Comparison of ENCODE assay signal across 27 cellular contexts in the genomic region with DNA sequence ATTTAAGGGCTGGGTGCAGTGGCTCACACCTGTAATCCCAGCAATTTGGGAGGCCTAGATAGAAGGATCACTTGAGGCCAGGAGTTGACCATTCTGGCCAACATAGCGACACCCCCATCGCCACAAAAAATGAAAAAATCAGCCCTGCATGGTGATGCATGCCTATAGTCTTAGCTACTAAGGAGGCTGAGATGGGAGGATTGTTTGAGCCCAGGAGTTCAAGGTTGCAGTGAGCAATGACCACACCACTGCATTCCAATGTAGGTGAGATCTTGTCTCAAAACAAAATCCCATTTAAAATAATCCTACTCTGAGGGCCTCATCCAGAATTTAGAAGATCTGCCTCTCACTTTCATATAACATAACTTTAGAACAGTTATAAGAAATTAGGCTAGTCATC. TPM values are rescaled to one million over a fixed set of nuclear protein-coding genes. Genes with fewer than 3 reads are reported as not detected.
A peak's percentile ranks its signal among the peaks of the same experiment; 100 is the strongest.
DNase-seq lines count a peak whose midpoint lies in the region; ATAC-seq and TF ChIP-seq lines count a peak whose summit lies in the region.
"Had no signal": no experiment of that assay in that cellular context is flagged by ENCODE, and none has a peak within 500 bp of the region (broad histone marks: within the 10 kb centered on the region; RNA-seq: fewer than 3 reads in every experiment).

No MANE protein-coding gene starts in this region.

- no peaks in the 10 kb centered on the region for H4K20me1 ChIP-seq in KMS-11 (ENCODE audit: insufficient read depth)

- POLR2A ChIA-PET in CD4-positive, alpha-beta T cell (lab: Charles Lee), result interaction anchor here (3.8 to 12.6 kb wide), 6 partner anchors 8 to 163 kb away, joined by 29 to 395 read pairs (median 50); no protein-coding TSS in a partner anchor
- POLR2A ChIA-PET in T-cell (lab: Charles Lee), result interaction anchor here in 1 of 2 donors (0.6 kb wide), 1 partner anchor 538 kb away, joined by 5 read pairs; no protein-coding TSS in a partner anchor

- H3K4me3 ChIP-seq in KMS-11 (IDR thresholded peaks at IDR 0.05; ENCODE audit: insufficient read depth, low read depth, low read length) (no peak overlapping the region), neutrophil (ENCODE audit: low read depth in 1 of 2, low read length in 1 of 2) (no peak overlapping the region)
- H3K4me3 ChIP-seq in effector memory CD4-positive, alpha-beta T cell (ENCODE audit: insufficient read depth, low read depth, low read length, poor library complexity, severe bottlenecking), result no peak overlapping the region
- H3K4me3 ChIP-seq: coronary artery, lung, mucosa of descending colon, neural progenitor cell, tibial nerve had no signal

- H3K9me3 Mint-ChIP-seq in CD4-positive, alpha-beta T cell, result no peaks in the 10 kb centered on the region
- H3K9me3 Mint-ChIP-seq in T-cell, result no peaks in the 10 kb centered on the region
- H3K9me3 Mint-ChIP-seq: activated T-cell treated with anti-CD3 and anti-CD28 coated beads, Interleukin-2, amount 50 U/mL, for 24 hours; effector memory CD8-positive, alpha-beta T cell; neural progenitor cell; T-helper 1 cell treated with Interleukin-12 subunit alpha and Interleukin-12 subunit beta and Interleukin-4 antibody, amounts not matched to agents 30 μg/mL and 1 μg/mL, for 36 hours had no signal

- H3K4me1 Mint-ChIP-seq in CD4-positive, alpha-beta T cell (ENCODE audit: low read depth), result peaks cover 77% of the 10 kb centered on the region
- peaks cover 63 to 74% (median 67%) of the 10 kb centered on the region in 3 donors for H3K4me1 Mint-ChIP-seq in T-cell

- peak overlapping the region; percentile 86; the same call in 1 of the 2 replicates for H3K4me2 ChIP-seq in KMS-11

- H3K27ac Mint-ChIP-seq in CD4-positive, alpha-beta T cell, result peak overlapping the region; percentile 91
- H3K27ac Mint-ChIP-seq in T-cell, result peak overlapping the region; percentile 62 to 71

- H3K27me3 ChIP-seq in CD4-positive, alpha-beta T cell (ENCODE audit: control insufficient read depth, insufficient read depth, low read length), result no peaks in the 10 kb centered on the region
- H3K27me3 ChIP-seq in KMS-11 (ENCODE audit: insufficient read depth, low read depth) (no peaks in the 10 kb centered on the region), neutrophil (no peaks in the 10 kb centered on the region)
- no peaks in the 10 kb centered on the region for H3K27me3 ChIP-seq in effector memory CD4-positive, alpha-beta T cell (replicated peaks; ENCODE audit: control insufficient read depth, insufficient read depth, low read length, poor library complexity, severe bottlenecking)
- H3K27me3 ChIP-seq: neural progenitor cell, tibial nerve had no signal

- H3K27ac ChIP-seq in CD4-positive, alpha-beta T cell (ENCODE audit: low read depth, low read length), result no peak overlapping the region
- H3K27ac ChIP-seq in KMS-11 (no peak overlapping the region), neutrophil (peak overlapping the region; percentile 60)
- H3K27ac ChIP-seq in effector memory CD4-positive, alpha-beta T cell (ENCODE audit: insufficient read depth, low read length, poor library complexity, severe bottlenecking), result no peak overlapping the region
- H3K27ac ChIP-seq: neural progenitor cell had no signal

- no peak overlapping the region for H3K4me3 Mint-ChIP-seq in CD4-positive, alpha-beta T cell
- no peak overlapping the region for H3K4me3 Mint-ChIP-seq in T-cell
- H3K4me3 Mint-ChIP-seq: activated T-cell treated with anti-CD3 and anti-CD28 coated beads, Interleukin-2, amount 50 U/mL, for 24 hours; effector memory CD8-positive, alpha-beta T cell; neural progenitor cell; T-helper 1 cell treated with Interleukin-12 subunit alpha and Interleukin-12 subunit beta and Interleukin-4 antibody, amounts not matched to agents 30 μg/mL and 1 μg/mL, for 36 hours had no signal

- H3K27me3 Mint-ChIP-seq in CD4-positive, alpha-beta T cell, result no peaks in the 10 kb centered on the region
- no peaks in the 10 kb centered on the region for H3K27me3 Mint-ChIP-seq in T-cell
- H3K27me3 Mint-ChIP-seq: activated T-cell treated with anti-CD3 and anti-CD28 coated beads, Interleukin-2, amount 50 U/mL, for 24 hours; effector memory CD8-positive, alpha-beta T cell had no signal

- H3K36me3 Mint-ChIP-seq in CD4-positive, alpha-beta T cell (ENCODE audit: low read depth), result peaks cover 15% of the 10 kb centered on the region
- H3K36me3 Mint-ChIP-seq in T-cell, result no peaks in the 10 kb centered on the region
- H3K36me3 Mint-ChIP-seq: neural progenitor cell had no signal

- H3K36me3 ChIP-seq in KMS-11 (ENCODE audit: insufficient read depth), result no peaks in the 10 kb centered on the region
- no peaks in the 10 kb centered on the region for H3K36me3 ChIP-seq in neutrophil
- no peaks in the 10 kb centered on the region for H3K36me3 ChIP-seq in effector memory CD4-positive, alpha-beta T cell (ENCODE audit: control insufficient read depth, insufficient read depth, low read length)
- H3K36me3 ChIP-seq: neural progenitor cell, tibial nerve had no signal

- no peak for DNase-seq in CD4-positive, alpha-beta T cell
- DNase-seq in T-cell (no peak), SHP77 (lab: John Stamatoyannopoulos, UW) (no peak), mesenteric fat pad (ENCODE audit: low spot score) (no peak)
- no peak for DNase-seq in effector memory CD4-positive, alpha-beta T cell
- DNase-seq: ACHN; activated gamma-delta T cell treated with Interleukin-2 at 50 U/mL for 16 hours; activated T-cell treated with anti-CD3 and anti-CD28 coated beads, Interleukin-2, amount 50 U/mL, for 24 hours; caudate nucleus; DMS79 treated with DMSO at 0.1 percent for 48 hours; effector memory CD8-positive, alpha-beta T cell; left cardiac atrium; mucosa of descending colon; NCI-H1436 treated with DMSO at 0.1 percent for 48 hours; NCI-H2081 treated with DMSO at 0.1 percent for 48 hours; NCI-H345; posterior cingulate gyrus; right cardiac atrium; stimulated activated CD4-positive, alpha-beta T cell treated with anti-CD3 and anti-CD28 coated beads, Interleukin-2, amount 100 ng/mL, for 24 hours; stimulated activated CD8-positive, alpha-beta memory T cell treated with anti-CD3 and anti-CD28 coated beads, Interleukin-4, amount 100 ng/mL, for 48 hours had no signal

- H3K79me2 ChIP-seq in KMS-11 (ENCODE audit: insufficient read depth, low read depth), result peaks cover 18% of the 10 kb centered on the region

- H2AFZ ChIP-seq in KMS-11 (ENCODE audit: low read depth), result no peak overlapping the region
- H2AFZ ChIP-seq: neural progenitor cell had no signal

- intact Hi-C loops in CD4-positive, alpha-beta T cell (cut with DNase I, micrococcal nuclease), result loop anchor here (5.0 to 10.0 kb wide), 2 partner anchors 81 to 398 kb away; partner anchors contain the start of gene CEP68 (in 1 of the 2)

- TF ChIP-seq CTCF in CD4-positive, alpha-beta T cell (IDR thresholded peaks at IDR 0.05), result no peak
- TF ChIP-seq CTCF in KMS-11 (conservative IDR thresholded peaks at IDR 0.05; ENCODE audit: low read depth, low read length), result no peak
- no peak for TF ChIP-seq CTCF in neutrophil (IDR thresholded peaks at IDR 0.05)

- no peak overlapping the region for H3K9ac ChIP-seq in KMS-11
- H3K9ac ChIP-seq: neural progenitor cell had no signal

- H3K9me3 ChIP-seq in CD4-positive, alpha-beta T cell (ENCODE audit: control insufficient read depth, low read length), result no peaks in the 10 kb centered on the region
- no peaks in the 10 kb centered on the region for H3K9me3 ChIP-seq in neutrophil
- H3K9me3 ChIP-seq in effector memory CD4-positive, alpha-beta T cell (ENCODE audit: control insufficient read depth, low read length), result no peaks in the 10 kb centered on the region
- H3K9me3 ChIP-seq: mucosa of descending colon, tibial nerve had no signal

- peaks cover 33% of the 10 kb centered on the region for H3K4me1 ChIP-seq in KMS-11 (ENCODE audit: low read depth, poor library complexity, severe bottlenecking)
- H3K4me1 ChIP-seq in neutrophil (ENCODE audit: control insufficient read depth in 1 of 2, insufficient read depth in 1 of 2, low read depth in 1 of 2, low read length in 1 of 2), result peaks cover 55 to 58% of the 10 kb centered on the region in 2 experiments
- peaks cover 14% of the 10 kb centered on the region for H3K4me1 ChIP-seq in effector memory CD4-positive, alpha-beta T cell (ENCODE audit: control insufficient read depth, insufficient read depth, low read length, poor library complexity, severe bottlenecking)

- no peak for ATAC-seq in CD4-positive, alpha-beta T cell (ENCODE audit: poor library complexity)
- ATAC-seq in T-cell (replicated peaks in 1 of 4), result no peak
- ATAC-seq: effector memory CD8-positive, alpha-beta T cell; left cardiac atrium; mucosa of descending colon; right cardiac atrium had no signal

- CTCF ChIA-PET in CD4-positive, alpha-beta T cell (lab: Charles Lee), result interaction anchor here (1.0 to 7.1 kb wide), 8 partner anchors 11 to 175 kb away, joined by 3 to 49 read pairs (median 4); no protein-coding TSS in a partner anchor
- CTCF ChIA-PET in T-cell (lab: Charles Lee), result interaction anchor here (1.2 to 7.4 kb wide), 5 partner anchors 8 to 95 kb away, joined by 5 to 78 read pairs (median 8); no protein-coding TSS in a partner anchor

RNA-seq across cellular contexts. Expression of gene SERTAD2, which starts 2.7 kb away (rescaled TPM):
- 10 to 100 TPM; 50.5 to 54.1 TPM for total RNA-seq in CD4-positive, alpha-beta T cell
- 10 to 100 TPM; 22.8 to 39.7 (median 27.4) TPM for total RNA-seq in T-cell
- 19.7 TPM for total RNA-seq in mesenteric fat pad
